In genomic region chr21:42990251-42990650, GRCh38 we compare ENCODE assay signal across 1 cellular context.
TF ChIP-seq lines count a peak whose summit lies in the region.

No MANE protein-coding gene starts in this region.

TF ChIP-seq in GM23338, 12 proteins besides CTCF, POLR2A, EP300 and RAD21 (continued from another document):
- TF ChIP-seq ZNF462 (CRISPR knock-in tag; IDR thresholded peaks at IDR 0.05), result no peak
